Comparison of ENCODE assay signal across 1 cellular context in genomic region chr19:45076029-45076850, GRCh38.
TF ChIP-seq lines count a peak whose summit lies in the region.

ZNF296 (minus strand) TSS chr19:45076478; CDS start chr19:45076373, 105 bp downstream.

TF ChIP-seq in HepG2, 621 proteins besides CTCF, POLR2A, EP300 and RAD21 (continued from another document and continues in another):
- TF ChIP-seq ZXDC (CRISPR knock-in tag; IDR thresholded peaks at IDR 0.05) = no peak; the same call in 1 of the 2 replicates
- TF ChIP-seq SPEN (CRISPR knock-in tag; IDR thresholded peaks at IDR 0.05; ENCODE audit: low read depth) = peak; percentile 65
- TF ChIP-seq, protein P1, sequence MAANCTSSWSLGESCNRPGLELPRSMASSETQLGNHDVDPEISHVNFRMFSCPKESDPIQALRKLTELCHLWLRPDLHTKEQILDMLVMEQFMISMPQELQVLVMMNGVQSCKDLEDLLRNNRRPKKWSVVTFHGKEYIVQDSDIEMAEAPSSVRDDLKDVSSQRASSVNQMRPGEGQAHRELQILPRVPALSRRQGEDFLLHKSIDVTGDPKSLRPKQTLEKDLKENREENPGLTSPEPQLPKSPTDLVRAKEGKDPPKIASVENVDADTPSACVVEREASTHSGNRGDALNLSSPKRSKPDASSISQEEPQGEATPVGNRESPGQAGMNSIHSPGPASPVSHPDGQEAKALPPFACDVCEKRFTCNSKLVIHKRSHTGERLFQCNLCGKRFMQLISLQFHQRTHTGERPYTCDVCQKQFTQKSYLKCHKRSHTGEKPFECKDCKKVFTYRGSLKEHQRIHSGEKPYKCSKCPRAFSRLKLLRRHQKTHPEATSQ (CRISPR knock-in tag; IDR thresholded peaks at IDR 0.05; ENCODE audit: borderline replicate concordance) = 0 out of 2 replicates have a peak, but pooled peaks have one; percentile 52
- TF ChIP-seq ZNF30 (CRISPR knock-in tag; IDR thresholded peaks at IDR 0.05) = no peak
- TF ChIP-seq ETV5 (CRISPR knock-in tag; IDR thresholded peaks at IDR 0.05; ENCODE audit: borderline replicate concordance) = no peak
- no peak for TF ChIP-seq ZNF160 (CRISPR knock-in tag; IDR thresholded peaks at IDR 0.05)
- 0 out of 2 replicates have a peak, but pooled peaks have one; percentile 68 for TF ChIP-seq YEATS4 (CRISPR knock-in tag; IDR thresholded peaks at IDR 0.05; ENCODE audit: borderline replicate concordance)
- TF ChIP-seq PRPF4 (IDR thresholded peaks at IDR 0.05; ENCODE audit: low read depth, low read length, poor library complexity, severe bottlenecking) = no peak
- peak; percentile 46; the same call in 1 of the 2 replicates for TF ChIP-seq CAMTA2 (CRISPR knock-in tag; IDR thresholded peaks at IDR 0.05; ENCODE audit: borderline replicate concordance)
- no peak for TF ChIP-seq MYPOP (CRISPR knock-in tag; IDR thresholded peaks at IDR 0.05)
- TF ChIP-seq ZNF577 (CRISPR knock-in tag; IDR thresholded peaks at IDR 0.05; ENCODE audit: borderline replicate concordance, low read depth) = no peak
- TF ChIP-seq IKZF1 (IDR thresholded peaks at IDR 0.05) = no peak
- TF ChIP-seq GATA4 (IDR thresholded peaks at IDR 0.05; ENCODE audit: borderline replicate concordance, low read depth) = no peak
- TF ChIP-seq CHD2 (IDR thresholded peaks at IDR 0.05; ENCODE audit: low read depth, low read length) = no peak
- TF ChIP-seq ATF4 (CRISPR knock-in tag; IDR thresholded peaks at IDR 0.05) = no peak
- no peak for TF ChIP-seq CBX2 (IDR thresholded peaks at IDR 0.05; ENCODE audit: low read depth, low read length)
- no peak for TF ChIP-seq CBX2 (CRISPR knock-in tag; IDR thresholded peaks at IDR 0.05; ENCODE audit: low read depth)
- TF ChIP-seq, protein P2, sequence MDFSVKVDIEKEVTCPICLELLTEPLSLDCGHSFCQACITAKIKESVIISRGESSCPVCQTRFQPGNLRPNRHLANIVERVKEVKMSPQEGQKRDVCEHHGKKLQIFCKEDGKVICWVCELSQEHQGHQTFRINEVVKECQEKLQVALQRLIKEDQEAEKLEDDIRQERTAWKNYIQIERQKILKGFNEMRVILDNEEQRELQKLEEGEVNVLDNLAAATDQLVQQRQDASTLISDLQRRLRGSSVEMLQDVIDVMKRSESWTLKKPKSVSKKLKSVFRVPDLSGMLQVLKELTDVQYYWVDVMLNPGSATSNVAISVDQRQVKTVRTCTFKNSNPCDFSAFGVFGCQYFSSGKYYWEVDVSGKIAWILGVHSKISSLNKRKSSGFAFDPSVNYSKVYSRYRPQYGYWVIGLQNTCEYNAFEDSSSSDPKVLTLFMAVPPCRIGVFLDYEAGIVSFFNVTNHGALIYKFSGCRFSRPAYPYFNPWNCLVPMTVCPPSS (IDR thresholded peaks at IDR 0.05) = no peak
- no peak for TF ChIP-seq HMG20A (CRISPR knock-in tag; IDR thresholded peaks at IDR 0.05; ENCODE audit: borderline replicate concordance)
- TF ChIP-seq, protein P3, sequence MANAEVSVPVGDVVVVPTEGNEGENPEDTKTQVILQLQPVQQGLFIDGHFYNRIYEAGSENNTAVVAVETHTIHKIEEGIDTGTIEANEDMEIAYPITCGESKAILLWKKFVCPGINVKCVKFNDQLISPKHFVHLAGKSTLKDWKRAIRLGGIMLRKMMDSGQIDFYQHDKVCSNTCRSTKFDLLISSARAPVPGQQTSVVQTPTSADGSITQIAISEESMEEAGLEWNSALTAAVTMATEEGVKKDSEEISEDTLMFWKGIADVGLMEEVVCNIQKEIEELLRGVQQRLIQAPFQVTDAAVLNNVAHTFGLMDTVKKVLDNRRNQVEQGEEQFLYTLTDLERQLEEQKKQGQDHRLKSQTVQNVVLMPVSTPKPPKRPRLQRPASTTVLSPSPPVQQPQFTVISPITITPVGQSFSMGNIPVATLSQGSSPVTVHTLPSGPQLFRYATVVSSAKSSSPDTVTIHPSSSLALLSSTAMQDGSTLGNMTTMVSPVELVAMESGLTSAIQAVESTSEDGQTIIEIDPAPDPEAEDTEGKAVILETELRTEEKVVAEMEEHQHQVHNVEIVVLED (CRISPR knock-in tag; IDR thresholded peaks at IDR 0.05; ENCODE audit: borderline replicate concordance) = peak; percentile 60; the same call in 1 of the 2 replicates
- TF ChIP-seq PHF20 (CRISPR knock-in tag; IDR thresholded peaks at IDR 0.05) = peak; percentile 51
- TF ChIP-seq FOXJ3 (CRISPR knock-in tag; IDR thresholded peaks at IDR 0.05; ENCODE audit: borderline replicate concordance) = no peak
- peak; percentile 87 for TF ChIP-seq ZNF777 (CRISPR knock-in tag; IDR thresholded peaks at IDR 0.05)
- TF ChIP-seq, protein P4, sequence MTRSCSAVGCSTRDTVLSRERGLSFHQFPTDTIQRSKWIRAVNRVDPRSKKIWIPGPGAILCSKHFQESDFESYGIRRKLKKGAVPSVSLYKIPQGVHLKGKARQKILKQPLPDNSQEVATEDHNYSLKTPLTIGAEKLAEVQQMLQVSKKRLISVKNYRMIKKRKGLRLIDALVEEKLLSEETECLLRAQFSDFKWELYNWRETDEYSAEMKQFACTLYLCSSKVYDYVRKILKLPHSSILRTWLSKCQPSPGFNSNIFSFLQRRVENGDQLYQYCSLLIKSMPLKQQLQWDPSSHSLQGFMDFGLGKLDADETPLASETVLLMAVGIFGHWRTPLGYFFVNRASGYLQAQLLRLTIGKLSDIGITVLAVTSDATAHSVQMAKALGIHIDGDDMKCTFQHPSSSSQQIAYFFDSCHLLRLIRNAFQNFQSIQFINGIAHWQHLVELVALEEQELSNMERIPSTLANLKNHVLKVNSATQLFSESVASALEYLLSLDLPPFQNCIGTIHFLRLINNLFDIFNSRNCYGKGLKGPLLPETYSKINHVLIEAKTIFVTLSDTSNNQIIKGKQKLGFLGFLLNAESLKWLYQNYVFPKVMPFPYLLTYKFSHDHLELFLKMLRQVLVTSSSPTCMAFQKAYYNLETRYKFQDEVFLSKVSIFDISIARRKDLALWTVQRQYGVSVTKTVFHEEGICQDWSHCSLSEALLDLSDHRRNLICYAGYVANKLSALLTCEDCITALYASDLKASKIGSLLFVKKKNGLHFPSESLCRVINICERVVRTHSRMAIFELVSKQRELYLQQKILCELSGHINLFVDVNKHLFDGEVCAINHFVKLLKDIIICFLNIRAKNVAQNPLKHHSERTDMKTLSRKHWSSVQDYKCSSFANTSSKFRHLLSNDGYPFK (CRISPR knock-in tag; IDR thresholded peaks at IDR 0.05; ENCODE audit: borderline replicate concordance) = no peak
- no peak for TF ChIP-seq ZHX1 (CRISPR knock-in tag; IDR thresholded peaks at IDR 0.05; ENCODE audit: low read depth)
- no peak for TF ChIP-seq ZBTB33 (CRISPR knock-in tag; IDR thresholded peaks at IDR 0.05)
- TF ChIP-seq FOXC1 (CRISPR knock-in tag; IDR thresholded peaks at IDR 0.05; ENCODE audit: borderline replicate concordance) = 0 out of 2 replicates have a peak, but pooled peaks have one; percentile 23
- no peak for TF ChIP-seq NFYB (CRISPR knock-in tag; IDR thresholded peaks at IDR 0.05)
- TF ChIP-seq ARHGAP35 (CRISPR knock-in tag; IDR thresholded peaks at IDR 0.05; ENCODE audit: borderline replicate concordance) = no peak
- TF ChIP-seq NFIB (CRISPR knock-in tag; IDR thresholded peaks at IDR 0.05; ENCODE audit: borderline replicate concordance) = no peak
- TF ChIP-seq HNRNPUL1 (IDR thresholded peaks at IDR 0.05; ENCODE audit: low read depth, low read length) = no peak
- TF ChIP-seq KLF11 (CRISPR knock-in tag; IDR thresholded peaks at IDR 0.05) = 0 out of 2 replicates have a peak, but pooled peaks have one; percentile 42
- TF ChIP-seq HNRNPL (IDR thresholded peaks at IDR 0.05; ENCODE audit: low read depth, low read length) = no peak
- no peak for TF ChIP-seq ZNF720 (CRISPR knock-in tag; IDR thresholded peaks at IDR 0.05)
- TF ChIP-seq ZSCAN25 (CRISPR knock-in tag; IDR thresholded peaks at IDR 0.05) = peak; percentile 8; the same call in 1 of the 2 replicates
- no peak for TF ChIP-seq FOXM1 (CRISPR knock-in tag; IDR thresholded peaks at IDR 0.05)
- peak; percentile 73 for TF ChIP-seq IRX3 (CRISPR knock-in tag; IDR thresholded peaks at IDR 0.05; ENCODE audit: borderline replicate concordance, low read depth)
- TF ChIP-seq SNAI1 (CRISPR knock-in tag; IDR thresholded peaks at IDR 0.05; ENCODE audit: borderline replicate concordance) = no peak
- no peak; the same call in 1 of the 2 replicates for TF ChIP-seq ZNF274 (CRISPR knock-in tag; IDR thresholded peaks at IDR 0.05)
- no peak for TF ChIP-seq ZNF20 (CRISPR knock-in tag; IDR thresholded peaks at IDR 0.05)
- no peak for TF ChIP-seq SIX1 (CRISPR knock-in tag; IDR thresholded peaks at IDR 0.05; ENCODE audit: borderline replicate concordance)
- TF ChIP-seq PTBP1 (IDR thresholded peaks at IDR 0.05; ENCODE audit: low read depth, low read length, poor library complexity, severe bottlenecking) = no peak
- TF ChIP-seq ZSCAN29 (CRISPR knock-in tag; conservative IDR thresholded peaks at IDR 0.05) = no peak
- TF ChIP-seq, protein P5, sequence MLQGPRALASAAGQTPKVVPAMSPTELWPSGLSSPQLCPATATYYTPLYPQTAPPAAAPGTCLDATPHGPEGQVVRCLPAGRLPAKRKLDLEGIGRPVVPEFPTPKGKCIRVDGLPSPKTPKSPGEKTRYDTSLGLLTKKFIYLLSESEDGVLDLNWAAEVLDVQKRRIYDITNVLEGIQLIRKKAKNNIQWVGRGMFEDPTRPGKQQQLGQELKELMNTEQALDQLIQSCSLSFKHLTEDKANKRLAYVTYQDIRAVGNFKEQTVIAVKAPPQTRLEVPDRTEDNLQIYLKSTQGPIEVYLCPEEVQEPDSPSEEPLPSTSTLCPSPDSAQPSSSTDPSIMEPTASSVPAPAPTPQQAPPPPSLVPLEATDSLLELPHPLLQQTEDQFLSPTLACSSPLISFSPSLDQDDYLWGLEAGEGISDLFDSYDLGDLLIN (CRISPR knock-in tag; IDR thresholded peaks at IDR 0.05; ENCODE audit: borderline replicate concordance) = no peak
- TF ChIP-seq JDP2 (CRISPR knock-in tag; IDR thresholded peaks at IDR 0.05; ENCODE audit: borderline replicate concordance) = no peak
- peak; percentile 91 for TF ChIP-seq ZNF329 (CRISPR knock-in tag; IDR thresholded peaks at IDR 0.05; ENCODE audit: low read depth)
- no peak for TF ChIP-seq ZNF180 (CRISPR knock-in tag; IDR thresholded peaks at IDR 0.05; ENCODE audit: borderline replicate concordance, low read depth)
- no peak; the same call in 1 of the 2 replicates for TF ChIP-seq ZNF235 (CRISPR knock-in tag; IDR thresholded peaks at IDR 0.05; ENCODE audit: borderline replicate concordance)
